In the genomic region with DNA sequence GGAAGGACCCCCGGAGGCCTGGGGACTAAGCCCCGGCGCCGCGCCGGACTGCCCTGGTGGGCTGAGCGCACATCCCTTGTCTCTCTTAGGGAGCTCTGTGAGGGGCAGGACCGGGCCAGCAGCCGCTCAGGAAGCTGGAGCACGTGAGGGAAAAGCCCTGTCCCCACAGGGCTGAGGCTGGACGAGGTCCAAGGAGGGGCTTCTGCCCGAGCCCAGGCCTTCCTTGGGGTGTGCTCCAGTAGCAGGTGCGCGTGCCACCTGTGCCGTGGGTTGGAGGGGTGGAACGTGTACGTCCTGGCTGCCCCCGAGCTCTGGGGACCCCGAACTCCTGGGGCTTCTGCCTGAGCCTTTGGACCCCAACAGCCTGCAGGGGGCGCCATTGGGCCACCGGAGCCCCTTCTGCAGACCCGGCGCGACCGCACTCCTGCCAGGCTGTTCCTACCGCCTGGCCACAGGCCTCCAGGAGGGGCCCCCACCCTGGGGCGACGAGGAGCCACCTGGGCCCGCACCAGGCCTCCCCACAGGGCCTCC, we compare ENCODE assay signal across 9 cellular contexts. TPM values are rescaled to one million over a fixed set of nuclear protein-coding genes. Genes with fewer than 3 reads are reported as not detected.
A peak's percentile ranks its signal among the peaks of the same experiment; 100 is the strongest.
DNase-seq lines count a peak whose midpoint lies in the region; ATAC-seq, FAIRE-seq and TF ChIP-seq lines count a peak whose summit lies in the region.
"Had no signal": no experiment of that assay in that cellular context is flagged by ENCODE, and none has a peak within 500 bp of the region (broad histone marks: within the 10 kb centered on the region; RNA-seq: fewer than 3 reads in every experiment).

No MANE protein-coding gene starts in this region.

- no peaks in the 10 kb centered on the region for H3K4me1 Mint-ChIP-seq in activated T-cell treated with anti-CD3 and anti-CD28 coated beads, Interleukin-2, amount 50 U/mL, for 24 hours (ENCODE audit: low read depth)
- H3K4me1 Mint-ChIP-seq: activated naive CD4-positive, alpha-beta T cell treated with anti-CD3 and anti-CD28 coated beads, Interleukin-2, amount 50 U/mL, for 24 hours had no signal

- peak overlapping the region; percentile 47; the same call in 1 of the 2 replicates for H3K4me3 ChIP-seq in HUES6 (ENCODE audit: low read depth, low read length)
- no peak overlapping the region for H3K4me3 ChIP-seq in Peyer's patch
- no peak overlapping the region for H3K4me3 ChIP-seq in fibroblast of mammary gland (ENCODE audit: control insufficient read depth, low read depth, low read length)
- H3K4me3 ChIP-seq in neuronal stem cell (ENCODE audit: low read length in 2 of 2), result no peak overlapping the region
- H3K4me3 ChIP-seq in testis, result no peak overlapping the region

- H3K4me1 ChIP-seq in HUES6 (ENCODE audit: control insufficient read depth, insufficient read depth, low read length) (peaks cover 22% of the 10 kb centered on the region), Peyer's patch (peaks cover 4 to 12% (median 6%) of the 10 kb centered on the region in 4 donors), neuronal stem cell (ENCODE audit: control insufficient read depth in 2 of 2, insufficient read depth in 1 of 2, low read depth in 1 of 2, low read length in 2 of 2) (peaks cover 4 to 5% of the 10 kb centered on the region in 2 donors), testis (no peaks in the 10 kb centered on the region)

- H3K23ac ChIP-seq in neuronal stem cell (ENCODE audit: low read depth, low read length, poor library complexity), result peak overlapping the region; percentile 55

- H3K36me3 Mint-ChIP-seq in activated T-cell treated with anti-CD3 and anti-CD28 coated beads, Interleukin-2, amount 50 U/mL, for 24 hours (ENCODE audit: low read depth), result peaks cover 18% of the 10 kb centered on the region
- H3K36me3 Mint-ChIP-seq: activated naive CD4-positive, alpha-beta T cell treated with anti-CD3 and anti-CD28 coated beads, Interleukin-2, amount 50 U/mL, for 24 hours had no signal

- peak overlapping the region; percentile 75 for H2BK12ac ChIP-seq in neuronal stem cell (ENCODE audit: low read length)

- peak overlapping the region; percentile 87 for H2BK15ac ChIP-seq in neuronal stem cell (ENCODE audit: low read length)

- no peaks in the 10 kb centered on the region for H3K9me3 Mint-ChIP-seq in activated T-cell treated with anti-CD3 and anti-CD28 coated beads, Interleukin-2, amount 50 U/mL, for 24 hours
- H3K9me3 Mint-ChIP-seq: activated naive CD4-positive, alpha-beta T cell treated with anti-CD3 and anti-CD28 coated beads, Interleukin-2, amount 50 U/mL, for 24 hours had no signal

- no peak overlapping the region for H2BK120ac ChIP-seq in neuronal stem cell (ENCODE audit: low read depth, low read length)

- H3K4me2 ChIP-seq in neuronal stem cell (ENCODE audit: insufficient read depth, low read length, poor library complexity, severe bottlenecking), result peak overlapping the region; percentile 66

- no peak for TF ChIP-seq POLR2A in Peyer's patch (IDR thresholded peaks at IDR 0.05)
- no peak for TF ChIP-seq POLR2A in testis (IDR thresholded peaks at IDR 0.05)

- ATAC-seq in HG03039 (IDR thresholded peaks at IDR 0.05; ENCODE audit: unreplicated experiment), result no peak

- no peak for FAIRE-seq in D721Med (lab: Jason Lieb, UNC)

- H4K91ac ChIP-seq in neuronal stem cell (ENCODE audit: low read depth, low read length, poor library complexity), result no peak overlapping the region

- peak overlapping the region; percentile 31 for H3K14ac ChIP-seq in neuronal stem cell (ENCODE audit: low read length)

- H3K27ac ChIP-seq in HUES6 (ENCODE audit: low read depth, low read length) (no peak overlapping the region), Peyer's patch (no peak overlapping the region), neuronal stem cell (replicated peaks; ENCODE audit: low read length) (no peak overlapping the region), testis (no peak overlapping the region)

- H4K8ac ChIP-seq in neuronal stem cell (ENCODE audit: low read depth, low read length), result no peak overlapping the region

- H3K79me1 ChIP-seq in neuronal stem cell (ENCODE audit: low read depth, low read length), result no peaks in the 10 kb centered on the region

- no CpG with 5 or more reads among the region's 29 CpGs for WGBS in neuronal stem cell (ENCODE audit: extremely low coverage in 2 of 2, insufficient read length in 2 of 2, insufficient replicate concordance in 1 of 2), 2 donors
- 22 to 54% methylated on average over 12 to 28 of the region's 29 CpGs for WGBS in testis, 2 donors

- H3K9ac ChIP-seq in HUES6 (ENCODE audit: low read length) (no peak overlapping the region), neuronal stem cell (ENCODE audit: low read depth, low read length, poor library complexity) (no peak overlapping the region)

- intact Hi-C loops in testis (cut with DNase I; ENCODE audit: low total_unique reads), result no loop called here

- H3K4ac ChIP-seq in neuronal stem cell (ENCODE audit: low read length), result peak overlapping the region; percentile 66

- no peak overlapping the region for H2BK5ac ChIP-seq in neuronal stem cell (ENCODE audit: low read length)

- H2AFZ ChIP-seq in neuronal stem cell (ENCODE audit: low read length), result peak overlapping the region; percentile 87

- H3K27me3 Mint-ChIP-seq in activated T-cell treated with anti-CD3 and anti-CD28 coated beads, Interleukin-2, amount 50 U/mL, for 24 hours, result no peaks in the 10 kb centered on the region
- H3K27me3 Mint-ChIP-seq: activated naive CD4-positive, alpha-beta T cell treated with anti-CD3 and anti-CD28 coated beads, Interleukin-2, amount 50 U/mL, for 24 hours had no signal

- H3K36me3 ChIP-seq in HUES6 (ENCODE audit: control insufficient read depth, insufficient read depth, low read length) (peaks cover 18% of the 10 kb centered on the region), Peyer's patch (peaks cover 0 to 5% (median 0%) of the 10 kb centered on the region in 3 donors), neuronal stem cell (replicated peaks in 1 of 2; ENCODE audit: control insufficient read depth in 2 of 2, insufficient read depth in 2 of 2, low read length in 2 of 2) (peaks cover 14 to 18% of the 10 kb centered on the region in 2 donors), testis (ENCODE audit: low read depth, missing control alignments) (no peaks in the 10 kb centered on the region)

- H3K9me3 ChIP-seq in HUES6 (ENCODE audit: control insufficient read depth, insufficient read depth, low read depth, low read length), result no peaks in the 10 kb centered on the region
- H3K9me3 ChIP-seq in Peyer's patch, result no peaks in the 10 kb centered on the region
- no peaks in the 10 kb centered on the region for H3K9me3 ChIP-seq in neuronal stem cell (replicated peaks in 1 of 2; ENCODE audit: control insufficient read depth in 2 of 2, insufficient read depth in 1 of 2, low read depth in 1 of 2, low read length in 2 of 2)
- H3K9me3 ChIP-seq in testis, result no peaks in the 10 kb centered on the region

- no peak overlapping the region for H3K27ac Mint-ChIP-seq in activated T-cell treated with anti-CD3 and anti-CD28 coated beads, Interleukin-2, amount 50 U/mL, for 24 hours
- H3K27ac Mint-ChIP-seq: activated naive CD4-positive, alpha-beta T cell treated with anti-CD3 and anti-CD28 coated beads, Interleukin-2, amount 50 U/mL, for 24 hours had no signal

- peak overlapping the region; percentile 27 for H3K18ac ChIP-seq in neuronal stem cell (ENCODE audit: low read length)

- H3K27me3 ChIP-seq in HUES6 (ENCODE audit: control insufficient read depth, insufficient read depth, low read length), result 0 out of 2 replicates have a peak, but pooled peaks cover 2% of the 10 kb centered on the region
- no peaks in the 10 kb centered on the region for H3K27me3 ChIP-seq in Peyer's patch
- H3K27me3 ChIP-seq in neuronal stem cell (ENCODE audit: control insufficient read depth in 3 of 3, insufficient read depth in 3 of 3, low read depth in 1 of 3, low read length in 3 of 3), result peaks cover 0 to 3% (median 0%) of the 10 kb centered on the region in 3 experiments
- no peaks in the 10 kb centered on the region for H3K27me3 ChIP-seq in testis

- peak; percentile 97 for DNase-seq in D721Med (ENCODE audit: insufficient read length, low spot score)
- DNase-seq in Peyer's patch, result peak; percentile 63 to 89 (median 86)
- peak; percentile 86 for DNase-seq in activated T-cell treated with anti-CD3 and anti-CD28 coated beads, Interleukin-2, amount 50 U/mL, for 24 hours
- peak; percentile 54 for DNase-seq in fibroblast of mammary gland (ENCODE audit: low read depth)
- peak; percentile 80 for DNase-seq in neuronal stem cell (ENCODE audit: low spot score)
- peak; percentile 78 for DNase-seq in testis

- peak overlapping the region; percentile 98 for H2AK5ac ChIP-seq in neuronal stem cell (ENCODE audit: low read depth, low read length)

- H3K4me3 Mint-ChIP-seq in activated T-cell treated with anti-CD3 and anti-CD28 coated beads, Interleukin-2, amount 50 U/mL, for 24 hours, result no peak overlapping the region
- H3K4me3 Mint-ChIP-seq: activated naive CD4-positive, alpha-beta T cell treated with anti-CD3 and anti-CD28 coated beads, Interleukin-2, amount 50 U/mL, for 24 hours had no signal

- TF ChIP-seq CTCF in D721Med (IDR thresholded peaks at IDR 0.05; ENCODE audit: insufficient read depth, missing control alignments), result peak; percentile 67
- peak; percentile 34 to 80 (median 72) for TF ChIP-seq CTCF in Peyer's patch (IDR thresholded peaks at IDR 0.05)
- peak; percentile 56 for TF ChIP-seq CTCF in fibroblast of mammary gland (conservative IDR thresholded peaks at IDR 0.05; ENCODE audit: control insufficient read depth, insufficient read depth, low read depth, low read length)
- TF ChIP-seq CTCF in testis (IDR thresholded peaks at IDR 0.05), result peak; percentile 52 to 81 (median 52)

RNA-seq across cellular contexts. Expression of a gene that starts 27.2 kb away (rescaled TPM):
- 100 to 1,000 TPM in 1 of 4 donors, 10 to 100 TPM in 3; 19.1 to 138 (median 28.0) TPM for total RNA-seq in Peyer's patch
- 110 TPM for polyA plus RNA-seq in neuronal stem cell (2013, experiment 1 of 2)
- polyA plus RNA-seq in neuronal stem cell (2013, experiment 2 of 2), result 108 TPM
- 100 to 1,000 TPM in 1 of 2 donors, 10 to 100 TPM in 1; 82.9 to 112 TPM for total RNA-seq in testis
- 158 TPM for polyA plus RNA-seq in testis (ENCODE audit: insufficient read depth, low read depth, low replicate concordance)

RNA-seq across cellular contexts. Expression of a gene that starts 27.4 kb away (rescaled TPM):
- total RNA-seq in Peyer's patch, result 100 to 1,000 TPM in 1 of 4 donors, 10 to 100 TPM in 3; 28.9 to 106 (median 67.1) TPM
- 28.3 TPM for polyA plus RNA-seq in neuronal stem cell (2013, experiment 1 of 2)
- 26.4 TPM for polyA plus RNA-seq in neuronal stem cell (2013, experiment 2 of 2)
- 10 to 100 TPM; 76.1 to 76.4 TPM for total RNA-seq in testis
- polyA plus RNA-seq in testis (ENCODE audit: insufficient read depth, low read depth, low replicate concordance), result 34.0 TPM

RNA-seq across cellular contexts. Expression of a gene that starts 36.4 kb away (rescaled TPM):
- total RNA-seq in Peyer's patch (10 to 100 TPM; 18.4 to 86.6 (median 26.2) TPM), testis (100 to 1,000 TPM; 137 to 173 TPM)
- polyA plus RNA-seq in neuronal stem cell (2013, experiment 1 of 2), result 44.6 TPM
- 44.5 TPM for polyA plus RNA-seq in neuronal stem cell (2013, experiment 2 of 2)
- 118 TPM for polyA plus RNA-seq in testis (ENCODE audit: insufficient read depth, low read depth, low replicate concordance)

RNA-seq across cellular contexts. Expression of a gene that starts 44.6 kb away (rescaled TPM):
- total RNA-seq in Peyer's patch (100 to 1,000 TPM in 2 of 4 donors, 10 to 100 TPM in 2; 45.4 to 168 (median 92.4) TPM), testis (10 to 100 TPM; 79.6 to 93.7 TPM)
- polyA plus RNA-seq in neuronal stem cell (2013, experiment 1 of 2), result 7.2 TPM
- 7.6 TPM for polyA plus RNA-seq in neuronal stem cell (2013, experiment 2 of 2)
- polyA plus RNA-seq in testis (ENCODE audit: insufficient read depth, low read depth, low replicate concordance), result 39.2 TPM
